Comparison of ENCODE assay signal across 18 cellular contexts in genomic region chr13:48555441-48555840, GRCh38. TPM values are rescaled to one million over a fixed set of nuclear protein-coding genes. Genes with fewer than 3 reads are reported as not detected.
DNase-seq lines count a peak whose midpoint lies in the region; ATAC-seq, FAIRE-seq and TF ChIP-seq lines count a peak whose summit lies in the region.
"Had no signal": no experiment of that assay in that cellular context is flagged by ENCODE, and none has a peak within 500 bp of the region (broad histone marks: within the 10 kb centered on the region; RNA-seq: fewer than 3 reads in every experiment).

No MANE protein-coding gene starts in this region.

- H3K4me3 ChIP-seq in kidney (ENCODE audit: low read length in 2 of 2), result no peak overlapping the region
- no peak overlapping the region for H3K4me3 ChIP-seq in esophagus squamous epithelium
- H3K4me3 ChIP-seq: BLaER1 treated with 17β-estradiol and CSF1 and Interleukin-3, amounts not matched to agents 10 nM and 100 nM; GM12878; GM23338 had no signal

- H3K9me3 ChIP-seq in kidney (ENCODE audit: control insufficient read depth in 1 of 2, low read length in 2 of 2), result peaks cover 0 to 16% of the 10 kb centered on the region in 2 donors
- peaks cover 0 to 34% (median 7%) of the 10 kb centered on the region in 3 donors for H3K9me3 ChIP-seq in esophagus squamous epithelium

- H3K9ac ChIP-seq in kidney (ENCODE audit: low read length in 2 of 2), result no peak overlapping the region
- H3K9ac ChIP-seq: BLaER1 treated with 17β-estradiol and CSF1 and Interleukin-3, amounts not matched to agents 10 nM and 100 nM had no signal

- H3K4me1 ChIP-seq in kidney (ENCODE audit: control insufficient read depth in 1 of 2, insufficient read depth in 1 of 2, low read depth in 1 of 2, low read length in 2 of 2), result no peaks in the 10 kb centered on the region
- H3K4me1 ChIP-seq in esophagus squamous epithelium, result no peaks in the 10 kb centered on the region

- no peaks in the 10 kb centered on the region for H3K27me3 ChIP-seq in esophagus squamous epithelium
- H3K27me3 ChIP-seq: BLaER1 treated with 17β-estradiol and CSF1 and Interleukin-3, amounts not matched to agents 10 nM and 100 nM had no signal

- no peak for DNase-seq in kidney
- no peak for DNase-seq in esophagus squamous epithelium (lab: John Stamatoyannopoulos, UW)
- DNase-seq: 8988T; Calu3; CD8-positive, alpha-beta T cell; DMS79 treated with DMSO at 0.1 percent for 48 hours; HCEC 1CT had no signal

- TF ChIP-seq CTCF in kidney (IDR thresholded peaks at IDR 0.05; ENCODE audit: borderline replicate concordance, extremely low read depth, insufficient read depth) (no peak), esophagus squamous epithelium (IDR thresholded peaks at IDR 0.05) (no peak)

- H3K27ac ChIP-seq in kidney (ENCODE audit: low read depth in 2 of 2, low read length in 2 of 2), result no peak overlapping the region
- H3K27ac ChIP-seq in esophagus squamous epithelium, result no peak overlapping the region
- H3K27ac ChIP-seq: BLaER1 treated with 17β-estradiol and CSF1 and Interleukin-3, amounts not matched to agents 10 nM and 100 nM had no signal

- no peaks in the 10 kb centered on the region for H3K36me3 ChIP-seq in kidney (ENCODE audit: control insufficient read depth in 1 of 2, insufficient read depth in 2 of 2, low read length in 2 of 2)
- no peaks in the 10 kb centered on the region for H3K36me3 ChIP-seq in esophagus squamous epithelium

- intact Hi-C loops in kidney (cut with DNase I) (no loop called here), esophagus squamous epithelium (cut with DNase I) (no loop called here)

- no peak for TF ChIP-seq POLR2A in esophagus squamous epithelium (IDR thresholded peaks at IDR 0.05)

- peak; percentile 96 for FAIRE-seq in A204.1 (lab: Jason Lieb, UNC)
- peak; percentile 78 for FAIRE-seq in TTC549 (lab: Jason Lieb, UNC)
- FAIRE-seq in endometrium (lab: Jason Lieb, UNC), result peak; percentile 83
- FAIRE-seq in kidney (lab: Jason Lieb, UNC), result peak; percentile 93
- FAIRE-seq: GM12878, GM19239, H54 had no signal

- ATAC-seq in HG03025 (IDR thresholded peaks at IDR 0.05; ENCODE audit: low FRiP score, unreplicated experiment) (no peak), GM19455 (IDR thresholded peaks at IDR 0.05; ENCODE audit: unreplicated experiment) (no peak), HG02938 (IDR thresholded peaks at IDR 0.05; ENCODE audit: unreplicated experiment) (no peak)
- ATAC-seq: CD8-positive, alpha-beta T cell; GM12878; GM23338 had no signal

RNA-seq across cellular contexts. Expression of gene RCBTB2, which starts 22.6 kb away (rescaled TPM):
- total RNA-seq in kidney (19.6 TPM), esophagus squamous epithelium (10 to 100 TPM in 3 of 4 donors, 1 to 10 TPM in 1; 8.1 to 24.7 (median 14.9) TPM)
- polyA plus RNA-seq in kidney (ENCODE audit: insufficient read depth, low read depth, low replicate concordance), result 17.0 TPM
